Comparison of ENCODE assay signal across 8 cellular contexts in the genomic region with DNA sequence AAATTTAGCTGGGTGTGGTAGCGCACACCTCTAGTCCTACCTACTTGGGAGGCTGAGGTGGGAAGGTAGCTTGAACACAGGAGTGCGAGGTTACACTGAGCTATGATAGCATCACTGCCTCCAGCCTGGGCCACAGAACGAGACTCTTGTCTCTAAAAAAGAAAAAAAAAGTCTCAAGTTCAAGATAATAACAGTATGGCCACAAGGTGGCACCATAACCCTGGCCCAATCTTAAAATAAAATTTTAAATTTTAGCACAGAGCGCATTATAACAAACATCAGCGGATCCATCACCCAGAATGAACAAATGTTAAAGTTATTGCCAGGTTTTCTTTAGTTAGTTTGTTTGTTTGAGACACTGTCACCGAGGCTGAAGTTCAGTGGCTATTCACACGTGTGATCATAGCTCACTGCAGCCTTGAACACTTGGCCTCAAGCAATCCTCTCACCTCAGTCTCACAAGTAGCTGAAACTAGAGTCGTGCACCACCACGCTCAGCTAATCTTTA. TPM values are rescaled to one million over a fixed set of nuclear protein-coding genes. Genes with fewer than 3 reads are reported as not detected.
DNase-seq lines count a peak whose midpoint lies in the region; ATAC-seq and TF ChIP-seq lines count a peak whose summit lies in the region.

No MANE protein-coding gene starts in this region.

- peaks cover 46% of the 10 kb centered on the region for H3K27me3 ChIP-seq in gastroesophageal sphincter

- TF ChIP-seq CTCF in NB4 (IDR thresholded peaks at IDR 0.05; ENCODE audit: low read depth, low read length): peak; percentile 42
- peak in 3 of 4 experiments; percentile 71 to 77 (median 73) for TF ChIP-seq CTCF in gastroesophageal sphincter (IDR thresholded peaks at IDR 0.05)

- WGBS in gastroesophageal sphincter (ENCODE audit: low coverage in 1 of 2), 2 donors: 3 to 6% methylated on average over 6 to 9 of the region's 9 CpGs

- H3K4me3 ChIP-seq in NB4 (ENCODE audit: low read depth, low read length) (no peak overlapping the region), gastroesophageal sphincter (no peak overlapping the region)

- no peak overlapping the region for H3K27ac Mint-ChIP-seq in activated CD4-positive, alpha-beta T cell treated with anti-CD3 and anti-CD28 coated beads for 36 hours

- intact Hi-C loops in activated CD4-positive, alpha-beta T cell treated with anti-CD3 and anti-CD28 coated beads for 36 hours (cut with DNase I, micrococcal nuclease): loop anchor here (1.0 to 5.0 kb wide), 8 partner anchors 43 to 759 kb away; a partner anchor contains a TSS

- H3K4me3 Mint-ChIP-seq in activated CD4-positive, alpha-beta T cell treated with anti-CD3 and anti-CD28 coated beads for 36 hours: no peak overlapping the region

- H3K36me3 Mint-ChIP-seq in activated CD4-positive, alpha-beta T cell treated with anti-CD3 and anti-CD28 coated beads for 36 hours (ENCODE audit: low read depth): peaks cover 3% of the 10 kb centered on the region

- TF ChIP-seq POLR2A in NB4 (IDR thresholded peaks at IDR 0.05; ENCODE audit: extremely low read depth, insufficient read length) (no peak), gastroesophageal sphincter (IDR thresholded peaks at IDR 0.05) (no peak)

- peaks cover 0 to 20% of the 10 kb centered on the region in 2 donors for H3K36me3 ChIP-seq in gastroesophageal sphincter

- H3K9me3 Mint-ChIP-seq in activated CD4-positive, alpha-beta T cell treated with anti-CD3 and anti-CD28 coated beads for 36 hours (ENCODE audit: low read depth): no peaks in the 10 kb centered on the region

- DNase-seq in activated CD4-positive, alpha-beta T cell treated with anti-CD3 and anti-CD28 coated beads for 36 hours: peak; percentile 69
- DNase-seq in activated CD4-positive, alpha-beta T cell treated with anti-CD3 and anti-CD28 coated beads for 1 hour: no peak
- DNase-seq in NB4 (ENCODE audit: low read depth): peak; percentile 44
- DNase-seq in activated CD4-positive, alpha-beta T cell treated with anti-CD3 and anti-CD28 coated beads, Interleukin-2, amount 50 U/mL, for 1 hour: peak; percentile 51
- DNase-seq in stimulated activated naive CD4-positive, alpha-beta T cell (lab: John Stamatoyannopoulos, UW): peak; percentile 8 to 60 (median 18)
- no peak for DNase-seq in NK-92 (lab: John Stamatoyannopoulos, UW; ENCODE audit: unreplicated experiment)

- peaks cover 0 to 39% (median 9%) of the 10 kb centered on the region in 3 donors for H3K4me1 ChIP-seq in gastroesophageal sphincter

- POLR2A ChIA-PET in activated CD4-positive, alpha-beta T cell treated with anti-CD3 and anti-CD28 coated beads for 36 hours (lab: Charles Lee): no interaction called here

- ATAC-seq in activated CD4-positive, alpha-beta T cell treated with anti-CD3 and anti-CD28 coated beads for 36 hours: no peak
- no peak for ATAC-seq in gastroesophageal sphincter
- ATAC-seq in HG02970 (IDR thresholded peaks at IDR 0.05; ENCODE audit: low FRiP score, unreplicated experiment): no peak

- H3K4me1 Mint-ChIP-seq in activated CD4-positive, alpha-beta T cell treated with anti-CD3 and anti-CD28 coated beads for 36 hours: peaks cover 26% of the 10 kb centered on the region

- H3K27ac ChIP-seq in gastroesophageal sphincter: no peak overlapping the region

- H3K9me3 ChIP-seq in gastroesophageal sphincter: no peaks in the 10 kb centered on the region

- peaks cover 17% of the 10 kb centered on the region for H3K27me3 Mint-ChIP-seq in activated CD4-positive, alpha-beta T cell treated with anti-CD3 and anti-CD28 coated beads for 36 hours

- TF ChIP-seq EP300 in gastroesophageal sphincter (IDR thresholded peaks at IDR 0.05): no peak

- CTCF ChIA-PET in activated CD4-positive, alpha-beta T cell treated with anti-CD3 and anti-CD28 coated beads for 36 hours (lab: Charles Lee): interaction anchor here (0.6 to 6.0 kb wide), 53 partner anchors 8 to 1516 kb away, joined by 3 to 151 read pairs (median 4); a partner anchor contains a TSS

RNA-seq across cellular contexts. Expression of a gene that starts 2.9 kb away (rescaled TPM):
- 1 to 10 TPM; 1.1 to 1.6 TPM for total RNA-seq in activated CD4-positive, alpha-beta T cell treated with anti-CD3 and anti-CD28 coated beads for 36 hours
- not detected for total RNA-seq in gastroesophageal sphincter

RNA-seq across cellular contexts. Expression of a gene that starts 17.7 kb away (rescaled TPM):
- 10 to 100 TPM; 10.5 to 10.7 TPM for total RNA-seq in activated CD4-positive, alpha-beta T cell treated with anti-CD3 and anti-CD28 coated beads for 36 hours
- 100 to 1,000 TPM; 203 to 343 (median 301) TPM for total RNA-seq in gastroesophageal sphincter

Comparison
In these comparisons a context has a peak if more than half of its experiments do, and no peak if none do; other contexts are left out.
1. DNase-seq: peak in activated CD4-positive, alpha-beta T cell treated with anti-CD3 and anti-CD28 coated beads for 36 hours (single experiment), NB4 (single experiment), activated CD4-positive, alpha-beta T cell treated with anti-CD3 and anti-CD28 coated beads, Interleukin-2, amount 50 U/mL, for 1 hour (single experiment) and stimulated activated naive CD4-positive, alpha-beta T cell (6 of 6); none in activated CD4-positive, alpha-beta T cell treated with anti-CD3 and anti-CD28 coated beads for 1 hour (single experiment) and NK-92 (single experiment).
2. RNA of a gene that starts 17.7 kb away (total RNA-seq): 203 to 343 TPM in gastroesophageal sphincter; 10.5 to 10.7 TPM in activated CD4-positive, alpha-beta T cell treated with anti-CD3 and anti-CD28 coated beads for 36 hours; every median in the first group is over 10 times any median in the second.